ENCODE assay signal across 23 cellular contexts in genomic region chr10:93392111-93392510, GRCh38.
"Had no signal": no experiment of that assay in that cellular context is flagged by ENCODE, and none has a peak within 500 bp of the region (broad histone marks: within the 10 kb centered on the region; RNA-seq: fewer than 3 reads in every experiment).

No MANE protein-coding gene starts in this region.

- H3K36me3 ChIP-seq: prostate gland had no signal

- DNase-seq: activated CD4-positive, alpha-beta T cell treated with anti-CD3 and anti-CD28 coated beads for 1 hour; activated CD4-positive, alpha-beta T cell treated with anti-CD3 and anti-CD28 coated beads, Interleukin-2, amount 50 U/mL, for 4 hours; activated CD8-positive, alpha-beta memory T cell treated with anti-CD3 and anti-CD28 coated beads, Interleukin-2, amount 10 ng/mL, durations not matched to agents 7 days and 5 days; activated naive CD4-positive, alpha-beta T cell treated with anti-CD3 and anti-CD28 coated beads, Interleukin-2, amount 50 U/mL, for 16 hours; activated T-cell treated with anti-CD3 and anti-CD28 coated beads, Interleukin-2, amount 50 U/mL, for 1 hour; central memory CD4-positive, alpha-beta T cell; effector CD8-positive, alpha-beta T cell; foreskin melanocyte; heart left ventricle; immature natural killer cell; left colon; midbrain; right cardiac atrium; small intestine; stimulated activated CD4-positive, alpha-beta T cell treated with anti-CD3 and anti-CD28 coated beads, Interleukin-4, amount 100 ng/mL, for 4 hours; stimulated activated CD8-positive, alpha-beta memory T cell treated with anti-CD3 and anti-CD28 coated beads, Interleukin-4, amount 100 ng/mL, for 48 hours; stimulated activated naive CD8-positive, alpha-beta T cell treated with anti-CD3 and anti-CD28 coated beads, Interleukin-15, Interleukin-2, amounts not matched to agents 100 U/mL and 50 U/mL, for 24 hours; T1000; trophoblast cell had no signal

- H3K27ac ChIP-seq: coronary artery, prostate gland, suprapubic skin had no signal

- H3K27me3 ChIP-seq: heart left ventricle, suprapubic skin had no signal

- H3K4me3 Mint-ChIP-seq: activated CD8-positive, alpha-beta memory T cell treated with anti-CD3 and anti-CD28 coated beads, Interleukin-2, amount 10 ng/mL, durations not matched to agents 7 days and 5 days; immature natural killer cell had no signal

- H3K4me3 ChIP-seq: coronary artery, lung, prostate gland, suprapubic skin had no signal

- H3K9me3 Mint-ChIP-seq: immature natural killer cell had no signal

- H3K36me3 Mint-ChIP-seq: activated CD8-positive, alpha-beta memory T cell treated with anti-CD3 and anti-CD28 coated beads, Interleukin-2, amount 10 ng/mL, durations not matched to agents 7 days and 5 days; immature natural killer cell had no signal

- ATAC-seq: activated CD8-positive, alpha-beta memory T cell treated with anti-CD3 and anti-CD28 coated beads, Interleukin-2, amount 10 ng/mL, durations not matched to agents 7 days and 5 days; heart left ventricle; left colon; right cardiac atrium; stimulated activated naive CD8-positive, alpha-beta T cell treated with anti-CD3 and anti-CD28 coated beads, Interleukin-15, Interleukin-2, amounts not matched to agents 100 U/mL and 50 U/mL, for 24 hours had no signal

- H3K27ac Mint-ChIP-seq: activated CD8-positive, alpha-beta memory T cell treated with anti-CD3 and anti-CD28 coated beads, Interleukin-2, amount 10 ng/mL, durations not matched to agents 7 days and 5 days; immature natural killer cell had no signal

- H3K9me3 ChIP-seq: heart left ventricle, prostate gland, suprapubic skin had no signal

- H3K4me1 ChIP-seq: prostate gland had no signal
